Comparison of ENCODE assay signal across 24 cellular contexts in genomic region chr12:110574044-110574443, GRCh38. TPM values are rescaled to one million over a fixed set of nuclear protein-coding genes. Genes with fewer than 3 reads are reported as not detected.
DNase-seq lines count a peak whose midpoint lies in the region; ATAC-seq, FAIRE-seq and TF ChIP-seq lines count a peak whose summit lies in the region.
"Had no signal": no experiment of that assay in that cellular context is flagged by ENCODE, and none has a peak within 500 bp of the region (broad histone marks: within the 10 kb centered on the region; RNA-seq: fewer than 3 reads in every experiment).

No MANE protein-coding gene starts in this region.

- H3K36me3 ChIP-seq in heart left ventricle = no peaks in the 10 kb centered on the region
- H3K36me3 ChIP-seq in Loucy (ENCODE audit: insufficient read depth, low read length) = no peaks in the 10 kb centered on the region
- H3K36me3 ChIP-seq in keratinocyte (ENCODE audit: control insufficient read depth in 2 of 2, extremely low read depth in 1 of 2, insufficient read depth in 2 of 2, low read length in 2 of 2) = no peaks in the 10 kb centered on the region
- H3K36me3 ChIP-seq in transverse colon = no peaks in the 10 kb centered on the region

- in situ Hi-C loops in transverse colon (cut with MboI; ENCODE audit: low pct_ligation_motif_present in 1 of 4, low pct_unique_long_range_greater_than_20kb in 1 of 4, low sequenced_read_pairs in 3 of 4) = no loop called here

- H3K4me1 ChIP-seq in heart left ventricle (peaks cover 2 to 62% (median 38%) of the 10 kb centered on the region in 12 donors), Loucy (ENCODE audit: insufficient read depth, low read length, poor library complexity, severe bottlenecking) (peaks cover 38% of the 10 kb centered on the region), keratinocyte (ENCODE audit: control insufficient read depth, extremely low read depth, insufficient read depth, low read length) (peaks cover 39% of the 10 kb centered on the region), transverse colon (peaks cover 24 to 59% (median 53%) of the 10 kb centered on the region in 4 donors)

- no peaks in the 10 kb centered on the region for H3K9me1 ChIP-seq in keratinocyte (ENCODE audit: control insufficient read depth, extremely low read depth, insufficient read depth, low read length)

- FAIRE-seq in keratinocyte (lab: Jason Lieb, UNC) = no peak
- no peak for FAIRE-seq in HTR-8/SVneo (lab: Jason Lieb, UNC)
- FAIRE-seq: A549, GM12892, GM18507, RCC 7860 had no signal

- DNase-seq in heart left ventricle (no peak), cardiac septum (ENCODE audit: low spot score) (no peak), keratinocyte (ENCODE audit: low read depth, low spot score) (no peak), transverse colon (no peak), HTR-8/SVneo (ENCODE audit: insufficient read length, low spot score) (no peak), DMS53 (lab: John Stamatoyannopoulos, UW) (no peak)
- DNase-seq: GOT3, KBM-7, MV-4-11, NCI-H1417, NCI-H187, NCI-H2107, NCI-H2227 treated with DMSO at 0.1 percent for 48 hours, NCI-H510A treated with DMSO at 0.1 percent for 48 hours, NCI-H774, SHP77 had no signal

- H3K4me2 ChIP-seq in Loucy (ENCODE audit: low read depth, low read length, poor library complexity, severe bottlenecking) (peak overlapping the region; percentile 25), keratinocyte (ENCODE audit: control insufficient read depth, extremely low read depth, insufficient read depth, low read depth, low read length) (no peak overlapping the region)
- H3K4me2 ChIP-seq: BLaER1 had no signal

- TF ChIP-seq POLR2A in heart left ventricle (IDR thresholded peaks at IDR 0.05) (no peak), transverse colon (IDR thresholded peaks at IDR 0.05) (no peak)

- H3K4me3 ChIP-seq in heart left ventricle = no peak overlapping the region
- no peak overlapping the region for H3K4me3 ChIP-seq in Loucy (ENCODE audit: low read length, poor library complexity, severe bottlenecking)
- no peak overlapping the region for H3K4me3 ChIP-seq in keratinocyte (ENCODE audit: control insufficient read depth in 2 of 3, extremely low read depth in 1 of 3, insufficient read depth in 2 of 3, low read depth in 1 of 3, low read length in 3 of 3)
- no peak overlapping the region for H3K4me3 ChIP-seq in transverse colon
- H3K4me3 ChIP-seq: A549, BLaER1 had no signal

- intact Hi-C loops in heart left ventricle (cut with DNase I) (no loop called here), cardiac septum (cut with DNase I) (no loop called here), transverse colon (cut with DNase I; ENCODE audit: low total_unique reads) (no loop called here)

- TF ChIP-seq CTCF in heart left ventricle (IDR thresholded peaks at IDR 0.05) (no peak), Loucy (conservative IDR thresholded peaks at IDR 0.05; ENCODE audit: low read length) (no peak), keratinocyte (optimal IDR thresholded peaks at IDR 0.05 in 1 of 3, IDR thresholded peaks at IDR 0.05 in 1 of 3, conservative IDR thresholded peaks at IDR 0.05 in 1 of 3; ENCODE audit: extremely low read depth in 1 of 3, insufficient read depth in 2 of 3, low read length in 3 of 3) (no peak), transverse colon (IDR thresholded peaks at IDR 0.05) (no peak)

- WGBS in heart left ventricle, 4 donors = 53 to 68% (median 55%) methylated on average over 1 of the region's 1 CpG
- WGBS in transverse colon (ENCODE audit: low coverage in 1 of 2), 2 donors = 33 to 46% methylated on average over 1 of the region's 1 CpG

- TF ChIP-seq EP300 in transverse colon (IDR thresholded peaks at IDR 0.05; ENCODE audit: low read depth) = no peak

- H4K20me1 ChIP-seq in Loucy (ENCODE audit: insufficient read depth, low read length, poor library complexity, severe bottlenecking) (peaks cover 48% of the 10 kb centered on the region), keratinocyte (ENCODE audit: control insufficient read depth, extremely low read depth, insufficient read depth, low read length) (no peaks in the 10 kb centered on the region)

- H3K9ac ChIP-seq in Loucy (ENCODE audit: low read depth, low read length, poor library complexity, severe bottlenecking) (no peak overlapping the region), keratinocyte (ENCODE audit: control insufficient read depth, extremely low read depth, insufficient read depth, low read length) (no peak overlapping the region)
- H3K9ac ChIP-seq: BLaER1 had no signal

- H3K27ac ChIP-seq in heart left ventricle (peak overlapping the region in 11 of 12 donors; percentile 11 to 98 (median 75)), keratinocyte (ENCODE audit: control insufficient read depth, insufficient read depth, low read length) (peak overlapping the region; percentile 1), transverse colon (peak overlapping the region; percentile 75 to 92 (median 87))
- H3K27ac ChIP-seq: A549, BLaER1 had no signal

- H3K79me2 ChIP-seq in Loucy (ENCODE audit: insufficient read depth, low read length) (peaks cover 87% of the 10 kb centered on the region), keratinocyte (ENCODE audit: control insufficient read depth, insufficient read depth, low read length) (peaks cover 74% of the 10 kb centered on the region)

- ATAC-seq in heart left ventricle = no peak
- ATAC-seq: A549; CD8-positive, alpha-beta T cell; HCT116 had no signal

- 0 out of 2 replicates have a peak, but pooled peaks cover 3% of the 10 kb centered on the region for H3F3A ChIP-seq in Loucy (ENCODE audit: low read depth)

- no peaks in the 10 kb centered on the region for H3K27me3 ChIP-seq in heart left ventricle
- no peaks in the 10 kb centered on the region for H3K27me3 ChIP-seq in Loucy (ENCODE audit: insufficient read depth, low read length, poor library complexity, severe bottlenecking)
- no peaks in the 10 kb centered on the region for H3K27me3 ChIP-seq in keratinocyte (ENCODE audit: control insufficient read depth, extremely low read depth, insufficient read depth, low read length)
- H3K27me3 ChIP-seq in transverse colon = no peaks in the 10 kb centered on the region
- H3K27me3 ChIP-seq: BLaER1 had no signal

- dilution Hi-C loops in keratinocyte (cut with MboI; ENCODE audit: extremely low pct_ligation_motif_present, low sequenced_read_pairs) = no loop called here

- H2AFZ ChIP-seq in Loucy (ENCODE audit: low read length) (no peak overlapping the region), keratinocyte (ENCODE audit: control insufficient read depth, low read length) (no peak overlapping the region)

- H3K9me2 ChIP-seq in Loucy (replicated peaks; ENCODE audit: low read depth, low read length) = no peaks in the 10 kb centered on the region

- H3K9me3 ChIP-seq in heart left ventricle (peaks cover 0 to 19% (median 9%) of the 10 kb centered on the region in 12 donors), Loucy (ENCODE audit: insufficient read depth, low read depth, low read length) (peaks cover 13% of the 10 kb centered on the region), keratinocyte (ENCODE audit: control insufficient read depth, low read depth, low read length) (peaks cover 1% of the 10 kb centered on the region), transverse colon (peaks cover 15 to 18% of the 10 kb centered on the region in 2 donors)

RNA-seq across cellular contexts. Expression of gene PPTC7, which starts 9.1 kb away (rescaled TPM):
- 100 to 1,000 TPM in 1 of 9 donors, 10 to 100 TPM in 8; 47.5 to 113 (median 72.7) TPM for total RNA-seq in heart left ventricle
- 10 to 100 TPM; 26.6 to 53.1 TPM for polyA plus RNA-seq in heart left ventricle
- total RNA-seq in cardiac septum = 55.0 TPM
- 23.3 to 35.9 TPM (median 23.7 TPM) in 3 replicates for polyA plus RNA-seq in keratinocyte
- polyA plus RNA-seq in keratinocyte (2011; ENCODE audit: low read depth) = 5.6 TPM
- 14.6 and 27.5 TPM in 2 replicates for polyA plus RNA-seq in keratinocyte (2011; cell fraction: cytosol; rRNA removed)
- polyA plus RNA-seq in keratinocyte (2011; cell fraction: nucleus; rRNA removed) = 21.6 and 28.6 TPM in 2 replicates
- 16.2 and 20.7 TPM in 2 replicates for polyA plus RNA-seq in keratinocyte (2012; ENCODE audit: low replicate concordance)
- 35.9 to 44.9 TPM (median 36.5 TPM) in 3 replicates for polyA minus RNA-seq in keratinocyte
- 27.0 TPM for polyA minus RNA-seq in keratinocyte (2011; cell fraction: cytosol; rRNA and poly(A)+ RNA removed)
- polyA minus RNA-seq in keratinocyte (2011; cell fraction: nucleus; rRNA and poly(A)+ RNA removed) = 17.8 and 30.9 TPM in 2 replicates
- 10 to 100 TPM; 25.3 to 36.4 (median 27.1) TPM for total RNA-seq in transverse colon

RNA-seq across cellular contexts. Expression of gene TCTN1, which starts 39.9 kb away (rescaled TPM):
- total RNA-seq in heart left ventricle (10 to 100 TPM; 17.3 to 27.7 (median 20.2) TPM), cardiac septum (20.7 TPM), transverse colon (10 to 100 TPM; 28.5 to 71.2 (median 35.1) TPM)
- polyA plus RNA-seq in heart left ventricle (10 to 100 TPM; 12.6 to 18.5 TPM), keratinocyte (14.4 to 31.8 TPM (median 30.6 TPM) in 3 replicates)
- 2.3 TPM for polyA plus RNA-seq in keratinocyte (2011; ENCODE audit: low read depth)
- polyA plus RNA-seq in keratinocyte (2011; cell fraction: cytosol; rRNA removed) = 17.0 and 25.0 TPM in 2 replicates
- 31.0 and 34.6 TPM in 2 replicates for polyA plus RNA-seq in keratinocyte (2011; cell fraction: nucleus; rRNA removed)
- polyA plus RNA-seq in keratinocyte (2012; ENCODE audit: low replicate concordance) = 13.4 and 19.4 TPM in 2 replicates
- 11.8 to 23.0 TPM (median 14.3 TPM) in 3 replicates for polyA minus RNA-seq in keratinocyte
- 14.4 TPM for polyA minus RNA-seq in keratinocyte (2011; cell fraction: cytosol; rRNA and poly(A)+ RNA removed)
- polyA minus RNA-seq in keratinocyte (2011; cell fraction: nucleus; rRNA and poly(A)+ RNA removed) = 16.4 and 23.4 TPM in 2 replicates

Comparison
In these comparisons a context has a peak if more than half of its experiments do, and no peak if none do; other contexts are left out.
1. H3K27ac ChIP-seq: peak in every context shown above with its lines; median percentile 87 in transverse colon; 75 in heart left ventricle; 1 in keratinocyte.